Comparison of ENCODE assay signal across 17 cellular contexts in genomic region chr6:13281630-13282156, GRCh38.
"Had no signal": no experiment of that assay in that cellular context is flagged by ENCODE, and none has a peak within 500 bp of the region (broad histone marks: within the 10 kb centered on the region; RNA-seq: fewer than 3 reads in every experiment).

No MANE protein-coding gene starts in this region.

- DNase-seq: activated CD4-positive, alpha-beta T cell treated with anti-CD3 and anti-CD28 coated beads, Interleukin-2, amount 50 U/mL, for 48 hours; activated CD4-positive, CD25-positive, alpha-beta regulatory T cell treated with anti-CD3 and anti-CD28 coated beads, Interleukin-2, amount 50 U/mL, for 72 hours; activated gamma-delta T cell treated with Interleukin-2 at 50 U/mL for 16 hours; activated naive CD8-positive, alpha-beta T cell treated with anti-CD3 and anti-CD28 coated beads for 36 hours; activated T-cell treated with anti-CD3 and anti-CD28 coated beads, Interleukin-2, amount 50 U/mL, for 4 hours; aorta; colonic mucosa; effector CD8-positive, alpha-beta T cell; kidney; left ventricle myocardium inferior; naive thymus-derived CD4-positive, alpha-beta T cell; right cardiac atrium; stimulated activated CD4-positive, alpha-beta T cell treated with anti-CD3 and anti-CD28 coated beads, Interleukin-1b, Interleukin-23, amount 100 ng/mL, for 48 hours; stimulated activated naive CD4-positive, alpha-beta T cell; substantia nigra had no signal

- H3K36me3 ChIP-seq: colonic mucosa had no signal

- H3K27ac ChIP-seq: colonic mucosa, left ventricle myocardium inferior had no signal

- H3K4me3 ChIP-seq: colonic mucosa, left ventricle myocardium inferior had no signal

- H3K4me1 ChIP-seq: colonic mucosa had no signal

- FAIRE-seq: bronchial epithelial cell, kidney had no signal

- H3K27ac Mint-ChIP-seq: activated naive CD8-positive, alpha-beta T cell treated with anti-CD3 and anti-CD28 coated beads for 36 hours; naive thymus-derived CD4-positive, alpha-beta T cell; type B pancreatic cell had no signal

- H3K4me3 Mint-ChIP-seq: activated naive CD8-positive, alpha-beta T cell treated with anti-CD3 and anti-CD28 coated beads for 36 hours; activated T-cell treated with anti-CD3 and anti-CD28 coated beads, Interleukin-2, amount 50 U/mL, for 4 hours; naive thymus-derived CD4-positive, alpha-beta T cell; type B pancreatic cell had no signal

- H3K27me3 Mint-ChIP-seq: activated naive CD8-positive, alpha-beta T cell treated with anti-CD3 and anti-CD28 coated beads for 36 hours; naive thymus-derived CD4-positive, alpha-beta T cell; type B pancreatic cell had no signal

- H3K9me3 Mint-ChIP-seq: type B pancreatic cell had no signal

- H3K27me3 ChIP-seq: colonic mucosa had no signal

- H3K9me3 ChIP-seq: colonic mucosa had no signal

- ATAC-seq: activated T-cell treated with anti-CD3 and anti-CD28 coated beads, Interleukin-2, amount 50 U/mL, for 4 hours; naive thymus-derived CD4-positive, alpha-beta T cell; right cardiac atrium had no signal
